Comparison of ENCODE assay signal across 23 cellular contexts in the genomic region with DNA sequence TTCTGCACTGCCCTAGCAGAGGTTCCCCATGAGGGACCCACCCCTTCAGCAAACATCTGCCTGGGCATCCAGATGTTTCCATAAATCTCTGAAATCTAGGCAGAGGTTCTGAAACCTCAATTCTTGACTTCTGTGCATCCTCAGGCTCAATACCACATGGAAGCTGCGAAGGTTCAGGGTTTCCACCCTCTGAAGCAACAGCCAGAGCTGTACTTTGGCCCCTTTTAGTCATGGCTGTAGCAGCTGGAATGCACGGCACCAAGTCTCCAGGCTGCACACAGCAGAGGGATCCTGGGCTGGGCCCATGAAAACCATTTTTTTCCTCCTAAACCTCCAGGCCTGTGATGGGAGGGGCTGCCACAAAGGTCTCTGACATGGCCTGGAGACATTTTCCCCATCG.
A peak's percentile ranks its signal among the peaks of the same experiment; 100 is the strongest.
DNase-seq lines count a peak whose midpoint lies in the region; ATAC-seq, FAIRE-seq and TF ChIP-seq lines count a peak whose summit lies in the region.
"Had no signal": no experiment of that assay in that cellular context is flagged by ENCODE, and none has a peak within 500 bp of the region (broad histone marks: within the 10 kb centered on the region; RNA-seq: fewer than 3 reads in every experiment).

No MANE protein-coding gene starts in this region.

- H3K79me2 ChIP-seq in HepG2 (ENCODE audit: insufficient read depth, low read length), result no peaks in the 10 kb centered on the region
- no peaks in the 10 kb centered on the region for H3K79me2 ChIP-seq in hepatocyte

- no peak for TF ChIP-seq RAD21 in HepG2 (CRISPR knock-in tag; IDR thresholded peaks at IDR 0.05)

- H3K36me3 ChIP-seq in HepG2 (replicated peaks in 1 of 2; ENCODE audit: control insufficient read depth in 1 of 2, insufficient read depth in 2 of 2, low read length in 2 of 2) (no peaks in the 10 kb centered on the region), right lobe of liver (no peaks in the 10 kb centered on the region), hepatocyte (replicated peaks; ENCODE audit: insufficient read depth, low read depth) (no peaks in the 10 kb centered on the region), Caco-2 (ENCODE audit: control insufficient read depth, insufficient read depth, low read length) (no peaks in the 10 kb centered on the region)
- H3K36me3 ChIP-seq: BLaER1 treated with 17β-estradiol and CSF1 and Interleukin-3, amounts not matched to agents 10 nM and 100 nM had no signal

- no peak overlapping the region for H2AFZ ChIP-seq in HepG2 (ENCODE audit: low read length)
- no peak overlapping the region for H2AFZ ChIP-seq in hepatocyte

- H3K4me3 Mint-ChIP-seq in Caco-2 (ENCODE audit: unreplicated experiment), result no peak overlapping the region
- H3K4me3 Mint-ChIP-seq: B cell; CD4-positive, alpha-beta T cell; CD8-positive, alpha-beta T cell had no signal

- no peak overlapping the region for H3K9ac ChIP-seq in HepG2 (ENCODE audit: insufficient read depth, low read depth, low read length)
- H3K9ac ChIP-seq: BLaER1 treated with 17β-estradiol and CSF1 and Interleukin-3, amounts not matched to agents 10 nM and 100 nM had no signal

- TF ChIP-seq CTCF in HepG2 (CRISPR knock-in tag; IDR thresholded peaks at IDR 0.05), result no peak
- TF ChIP-seq CTCF in right lobe of liver (IDR thresholded peaks at IDR 0.05), result no peak
- no peak for TF ChIP-seq CTCF in hepatocyte (IDR thresholded peaks at IDR 0.05; ENCODE audit: poor library complexity)
- TF ChIP-seq CTCF in Caco-2 (IDR thresholded peaks at IDR 0.05; ENCODE audit: insufficient read depth in 1 of 2, low read depth in 1 of 2, low read length in 1 of 2, severe bottlenecking in 1 of 2, unreplicated experiment in 1 of 2), result no peak

- TF ChIP-seq POLR2A in HepG2 (IDR thresholded peaks at IDR 0.05; ENCODE audit: insufficient read depth in 1 of 2, low read depth in 2 of 2, low read length in 2 of 2) (no peak), right lobe of liver (IDR thresholded peaks at IDR 0.05) (no peak)

- TF ChIP-seq EP300 in HepG2 (IDR thresholded peaks at IDR 0.05; ENCODE audit: low read depth in 2 of 2, low read length in 2 of 2), result no peak
- no peak for TF ChIP-seq EP300 in HepG2 (CRISPR knock-in tag; IDR thresholded peaks at IDR 0.05; ENCODE audit: borderline replicate concordance)

- WGBS in HepG2 (ENCODE audit: low lambda C conversion rate), result 0% methylated on average over 3 of the region's 3 CpGs
- WGBS in right lobe of liver (ENCODE audit: insufficient coverage, low coverage, low lambda C conversion rate, missing lambda C conversion rate), result 75% methylated on average over 2 of the region's 3 CpGs
- 89% methylated on average over 3 of the region's 3 CpGs for WGBS in hepatocyte (ENCODE audit: low lambda C conversion rate, missing lambda C conversion rate)

- ATAC-seq in HepG2 (peak; percentile 100), right lobe of liver (no peak)
- ATAC-seq: A549; CD8-positive, alpha-beta T cell had no signal

- POLR2A ChIA-PET in HepG2 (lab: Yijun Ruan, JAX), result no interaction called here
- POLR2A ChIA-PET in Caco-2 (lab: Charles Lee), result no interaction called here

- no peak for FAIRE-seq in HepG2 (lab: Jason Lieb, UNC)
- FAIRE-seq: A549, G401.6, GM12891, GM19239 had no signal

- H3K27ac Mint-ChIP-seq in Caco-2 (ENCODE audit: unreplicated experiment), result no peak overlapping the region
- H3K27ac Mint-ChIP-seq: B cell; CD4-positive, alpha-beta T cell; CD8-positive, alpha-beta T cell had no signal

- BruUV-seq in HepG2 (replicated peaks; lab: Mats Ljungman, UMichigan), result no TSS peak
- BruUV-seq in Caco-2 (replicated peaks; lab: Mats Ljungman, UMichigan), result no TSS peak

- no peaks in the 10 kb centered on the region for H3K27me3 Mint-ChIP-seq in Caco-2 (ENCODE audit: insufficient read depth, unreplicated experiment)
- H3K27me3 Mint-ChIP-seq: B cell; CD4-positive, alpha-beta T cell had no signal

- H3K27me3 ChIP-seq in HepG2 (ENCODE audit: control insufficient read depth in 1 of 2, insufficient read depth in 2 of 2, low read length in 2 of 2) (no peaks in the 10 kb centered on the region), right lobe of liver (no peaks in the 10 kb centered on the region), hepatocyte (no peaks in the 10 kb centered on the region), Caco-2 (replicated peaks; ENCODE audit: control insufficient read depth, insufficient read depth, low read length) (no peaks in the 10 kb centered on the region)
- H3K27me3 ChIP-seq: BLaER1 treated with 17β-estradiol and CSF1 and Interleukin-3, amounts not matched to agents 10 nM and 100 nM had no signal

- peaks cover 33% of the 10 kb centered on the region for H3K9me3 Mint-ChIP-seq in Caco-2 (ENCODE audit: unreplicated experiment)

- H3K9me3 ChIP-seq in HepG2 (ENCODE audit: low read length), result no peaks in the 10 kb centered on the region
- no peaks in the 10 kb centered on the region for H3K9me3 ChIP-seq in right lobe of liver
- no peaks in the 10 kb centered on the region for H3K9me3 ChIP-seq in hepatocyte (ENCODE audit: low read depth)
- peaks cover 9% of the 10 kb centered on the region; the same call in 1 of the 2 replicates for H3K9me3 ChIP-seq in Caco-2
- H3K9me3 ChIP-seq: A549 had no signal

- H3K4me1 ChIP-seq in HepG2 (ENCODE audit: insufficient read depth, low read length) (peaks cover 12% of the 10 kb centered on the region; the same call in 1 of the 2 replicates), right lobe of liver (peaks cover 0 to 1% (median 0%) of the 10 kb centered on the region in 4 donors), hepatocyte (ENCODE audit: insufficient read depth) (no peaks in the 10 kb centered on the region), Caco-2 (peaks cover 10% of the 10 kb centered on the region; the same call in 1 of the 2 replicates)
- H3K4me1 ChIP-seq: A549; BLaER1 treated with 17β-estradiol and CSF1 and Interleukin-3, amounts not matched to agents 10 nM and 100 nM had no signal

- H3K36me3 Mint-ChIP-seq in Caco-2 (ENCODE audit: insufficient read depth, unreplicated experiment), result peaks cover 10% of the 10 kb centered on the region
- H3K36me3 Mint-ChIP-seq: CD8-positive, alpha-beta T cell had no signal

- H3K9me2 ChIP-seq in hepatocyte (replicated peaks; ENCODE audit: insufficient read depth), result no peaks in the 10 kb centered on the region

- no peak overlapping the region; the same call in 1 of the 2 replicates for H3K4me2 ChIP-seq in HepG2 (ENCODE audit: low read depth, low read length)
- no peak overlapping the region for H3K4me2 ChIP-seq in hepatocyte
- H3K4me2 ChIP-seq: A549; BLaER1 treated with 17β-estradiol and CSF1 and Interleukin-3, amounts not matched to agents 10 nM and 100 nM had no signal

- peak; percentile 30 for DNase-seq in HepG2 (ENCODE audit: low spot score)
- no peak for DNase-seq in right lobe of liver
- DNase-seq in hepatocyte (ENCODE audit: low spot score), result peak; percentile 5
- peak; percentile 16 for DNase-seq in renal cortical epithelial cell (ENCODE audit: low read depth)
- no peak for DNase-seq in EL
- no peak for DNase-seq in Caco-2
- DNase-seq: AML-193; CD4-positive, alpha-beta T cell; CD8-positive, alpha-beta T cell; DMS 273 treated with DMSO at 0.1 percent for 48 hours; DMS153; DMS53; DMS79; DND-41; GF-D8 had no signal

- H4K20me1 ChIP-seq in HepG2 (ENCODE audit: insufficient read depth, low read length) (no peaks in the 10 kb centered on the region), hepatocyte (ENCODE audit: insufficient read depth, poor library complexity, severe bottlenecking) (no peaks in the 10 kb centered on the region)
- H4K20me1 ChIP-seq: BLaER1 treated with 17β-estradiol and CSF1 and Interleukin-3, amounts not matched to agents 10 nM and 100 nM had no signal

- in situ Hi-C loops in HepG2 (cut with HindIII; ENCODE audit: extremely low pct_ligation_motif_present, low pct_unique_long_range_greater_than_20kb), result no loop called here

- H3K27ac ChIP-seq in HepG2 (ENCODE audit: extremely low read length, insufficient read depth, low read length) (no peak overlapping the region), right lobe of liver (no peak overlapping the region), hepatocyte (no peak overlapping the region)
- H3K27ac ChIP-seq: 22Rv1; A549; BLaER1 treated with 17β-estradiol and CSF1 and Interleukin-3, amounts not matched to agents 10 nM and 100 nM; C4-2B had no signal

- H3K4me1 Mint-ChIP-seq in Caco-2 (ENCODE audit: low read depth, unreplicated experiment), result peaks cover 7% of the 10 kb centered on the region
- H3K4me1 Mint-ChIP-seq: B cell had no signal

- CTCF ChIA-PET in HepG2 (lab: Yijun Ruan, JAX; ENCODE audit: low intra/inter-chr PET ratio, low total read pairs), result no interaction called here
- CTCF ChIA-PET in Caco-2 (lab: Charles Lee), result no interaction called here

- intact Hi-C loops in HepG2 (cut with micrococcal nuclease; ENCODE audit: unreplicated experiment), result no loop called here
- intact Hi-C loops in right lobe of liver (cut with DNase I), result no loop called here
- intact Hi-C loops in Caco-2 (cut with micrococcal nuclease; ENCODE audit: unreplicated experiment), result no loop called here

- H3K4me3 ChIP-seq in HepG2 (replicated peaks in 1 of 3; ENCODE audit: insufficient read depth in 1 of 3, low read depth in 2 of 3, low read length in 3 of 3) (no peak overlapping the region), right lobe of liver (no peak overlapping the region), hepatocyte (no peak overlapping the region), Caco-2 (ENCODE audit: low read depth, low read length) (no peak overlapping the region)
- H3K4me3 ChIP-seq: A549; BLaER1 treated with 17β-estradiol and CSF1 and Interleukin-3, amounts not matched to agents 10 nM and 100 nM had no signal

TF ChIP-seq in HepG2, 621 proteins besides CTCF, POLR2A, EP300 and RAD21 (continues in another document):
- TF ChIP-seq NFIC (IDR thresholded peaks at IDR 0.05; ENCODE audit: low read length) (no peak), ATF7 (IDR thresholded peaks at IDR 0.05) (no peak), ATF7 (CRISPR knock-in tag; IDR thresholded peaks at IDR 0.05) (no peak), ZNF260 (CRISPR knock-in tag; IDR thresholded peaks at IDR 0.05; ENCODE audit: borderline replicate concordance, low read depth) (no peak)
- TF ChIP-seq, protein P1, sequence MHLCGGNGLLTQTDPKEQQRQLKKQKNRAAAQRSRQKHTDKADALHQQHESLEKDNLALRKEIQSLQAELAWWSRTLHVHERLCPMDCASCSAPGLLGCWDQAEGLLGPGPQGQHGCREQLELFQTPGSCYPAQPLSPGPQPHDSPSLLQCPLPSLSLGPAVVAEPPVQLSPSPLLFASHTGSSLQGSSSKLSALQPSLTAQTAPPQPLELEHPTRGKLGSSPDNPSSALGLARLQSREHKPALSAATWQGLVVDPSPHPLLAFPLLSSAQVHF (CRISPR knock-in tag; IDR thresholded peaks at IDR 0.05), result no peak
- TF ChIP-seq, protein P2, sequence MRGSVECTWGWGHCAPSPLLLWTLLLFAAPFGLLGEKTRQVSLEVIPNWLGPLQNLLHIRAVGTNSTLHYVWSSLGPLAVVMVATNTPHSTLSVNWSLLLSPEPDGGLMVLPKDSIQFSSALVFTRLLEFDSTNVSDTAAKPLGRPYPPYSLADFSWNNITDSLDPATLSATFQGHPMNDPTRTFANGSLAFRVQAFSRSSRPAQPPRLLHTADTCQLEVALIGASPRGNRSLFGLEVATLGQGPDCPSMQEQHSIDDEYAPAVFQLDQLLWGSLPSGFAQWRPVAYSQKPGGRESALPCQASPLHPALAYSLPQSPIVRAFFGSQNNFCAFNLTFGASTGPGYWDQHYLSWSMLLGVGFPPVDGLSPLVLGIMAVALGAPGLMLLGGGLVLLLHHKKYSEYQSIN (CRISPR knock-in tag; IDR thresholded peaks at IDR 0.05; ENCODE audit: borderline replicate concordance), result no peak

Comparison
In these comparisons a context has a peak if more than half of its experiments do, and no peak if none do; other contexts are left out.
1. DNase-seq: peak in HepG2 (single experiment), hepatocyte (single experiment) and renal cortical epithelial cell (single experiment); none in right lobe of liver (0 of 3), EL (single experiment) and Caco-2 (0 of 2).